In the genomic region with DNA sequence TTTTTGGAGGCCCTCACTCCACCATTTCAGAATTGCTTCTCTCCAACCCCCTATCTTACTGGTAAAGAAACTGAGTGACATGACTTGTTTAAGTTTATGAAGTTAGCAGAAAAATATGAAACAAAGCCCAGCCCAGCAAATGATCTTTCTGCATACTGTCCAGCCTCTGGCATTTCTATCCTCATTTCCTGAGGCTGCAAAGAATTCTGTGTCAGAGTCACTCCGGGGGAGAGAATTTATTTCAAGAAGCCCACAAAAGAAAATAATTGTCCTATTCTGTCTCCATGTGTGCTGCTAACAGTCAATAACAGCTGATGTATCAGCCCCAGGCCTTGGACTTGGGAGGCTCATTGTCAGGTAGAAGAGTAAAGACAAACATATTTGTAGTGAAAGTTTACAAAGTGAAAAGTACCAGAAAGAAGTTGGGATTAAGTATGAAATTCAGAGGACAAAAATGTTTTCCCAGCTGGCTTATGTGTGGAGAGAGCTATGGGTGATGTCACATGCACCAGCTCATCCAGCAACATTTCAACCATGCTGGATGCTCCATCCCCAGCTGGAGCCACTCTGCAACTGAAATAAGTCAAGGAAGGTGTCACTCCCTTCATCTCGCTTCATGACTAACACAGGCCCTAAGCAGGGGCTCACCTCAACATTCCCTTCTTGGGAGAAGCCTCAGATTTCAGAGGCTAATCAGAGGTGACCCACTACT, we compare ENCODE assay signal across 18 cellular contexts. TPM values are rescaled to one million over a fixed set of nuclear protein-coding genes. Genes with fewer than 3 reads are reported as not detected.
DNase-seq lines count a peak whose midpoint lies in the region; ATAC-seq and TF ChIP-seq lines count a peak whose summit lies in the region.
"Had no signal": no experiment of that assay in that cellular context is flagged by ENCODE, and none has a peak within 500 bp of the region (broad histone marks: within the 10 kb centered on the region; RNA-seq: fewer than 3 reads in every experiment).

No MANE protein-coding gene starts in this region.

- DNase-seq in activated naive CD4-positive, alpha-beta T cell treated with anti-CD3 and anti-CD28 coated beads, Interleukin-2, amount 10 ng/mL, durations not matched to agents 7 days and 5 days = no peak
- no peak for DNase-seq in activated naive CD4-positive, alpha-beta T cell treated with Interleukin-2 at 50 U/mL for 16 hours
- DNase-seq in activated naive CD4-positive, alpha-beta T cell treated with anti-CD3 and anti-CD28 coated beads, Interleukin-2, amount 50 U/mL, for 72 hours (ENCODE audit: low spot score in 2 of 2) = no peak
- peak; percentile 20 for DNase-seq in fibroblast of mammary gland (ENCODE audit: low read depth)
- DNase-seq in epidermal melanocyte (ENCODE audit: insufficient read length, low spot score) = no peak
- no peak for DNase-seq in BE2C
- no peak for DNase-seq in globus pallidus (ENCODE audit: low spot score)
- DNase-seq: activated effector memory CD4-positive, alpha-beta T cell treated with anti-CD3 and anti-CD28 coated beads, Interleukin-2, amount 50 U/mL, for 16 hours; hypothalamus; kidney glomerular epithelial cell; midbrain; NCI-H187; nucleus accumbens; Right ventricle myocardium superior; stimulated activated naive CD8-positive, alpha-beta T cell treated with anti-CD3 and anti-CD28 coated beads, Interleukin-15, Interleukin-2, amounts not matched to agents 100 U/mL and 50 U/mL, for 24 hours had no signal

- no peaks in the 10 kb centered on the region for H3K9me3 ChIP-seq in BE2C

- no peaks in the 10 kb centered on the region for H3K27me3 ChIP-seq in BE2C
- H3K27me3 ChIP-seq: breast epithelium, right atrium auricular region had no signal

- H3K27ac Mint-ChIP-seq in activated naive CD4-positive, alpha-beta T cell treated with anti-CD3 and anti-CD28 coated beads, Interleukin-2, amount 10 ng/mL, durations not matched to agents 7 days and 5 days = peak overlapping the region; percentile 13
- H3K27ac Mint-ChIP-seq in activated naive CD4-positive, alpha-beta T cell treated with anti-CD3 and anti-CD28 coated beads, Interleukin-2, amount 50 U/mL, for 72 hours = peak overlapping the region; percentile 2 to 72

- H3K36me3 Mint-ChIP-seq in activated naive CD4-positive, alpha-beta T cell treated with anti-CD3 and anti-CD28 coated beads, Interleukin-2, amount 10 ng/mL, durations not matched to agents 7 days and 5 days = peaks cover 84% of the 10 kb centered on the region
- H3K36me3 Mint-ChIP-seq in activated naive CD4-positive, alpha-beta T cell treated with anti-CD3 and anti-CD28 coated beads, Interleukin-2, amount 50 U/mL, for 72 hours = peaks cover 24 to 55% of the 10 kb centered on the region in 2 donors

- CTCF ChIA-PET in activated naive CD4-positive, alpha-beta T cell treated with anti-CD3 and anti-CD28 coated beads, Interleukin-2, amount 10 ng/mL, durations not matched to agents 7 days and 5 days (lab: Charles Lee) = interaction anchor here (0.6 to 1.8 kb wide), 6 partner anchors 11 to 87 kb away, joined by 3 to 6 read pairs (median 4); no protein-coding TSS in a partner anchor

- H3K4me3 ChIP-seq in fibroblast of mammary gland (ENCODE audit: control insufficient read depth, low read depth, low read length) = no peak overlapping the region
- no peak overlapping the region for H3K4me3 ChIP-seq in BE2C (ENCODE audit: low read depth, low read length)
- H3K4me3 ChIP-seq: breast epithelium, right atrium auricular region had no signal

- no peak for ATAC-seq in activated naive CD4-positive, alpha-beta T cell treated with anti-CD3 and anti-CD28 coated beads, Interleukin-2, amount 50 U/mL, for 72 hours
- no peak for ATAC-seq in GM19455 (IDR thresholded peaks at IDR 0.05; ENCODE audit: unreplicated experiment)
- ATAC-seq: stimulated activated naive CD8-positive, alpha-beta T cell treated with anti-CD3 and anti-CD28 coated beads, Interleukin-15, Interleukin-2, amounts not matched to agents 100 U/mL and 50 U/mL, for 24 hours had no signal

- no peaks in the 10 kb centered on the region for H3K4me1 ChIP-seq in BE2C
- H3K4me1 ChIP-seq: breast epithelium, right atrium auricular region had no signal

- H3K27me3 Mint-ChIP-seq in activated naive CD4-positive, alpha-beta T cell treated with anti-CD3 and anti-CD28 coated beads, Interleukin-2, amount 10 ng/mL, durations not matched to agents 7 days and 5 days = no peaks in the 10 kb centered on the region

- H3K4me1 Mint-ChIP-seq in activated naive CD4-positive, alpha-beta T cell treated with anti-CD3 and anti-CD28 coated beads, Interleukin-2, amount 10 ng/mL, durations not matched to agents 7 days and 5 days = peaks cover 73% of the 10 kb centered on the region

- no peak for TF ChIP-seq CTCF in fibroblast of mammary gland (conservative IDR thresholded peaks at IDR 0.05; ENCODE audit: control insufficient read depth, insufficient read depth, low read depth, low read length)
- TF ChIP-seq CTCF in BE2C (IDR thresholded peaks at IDR 0.05; ENCODE audit: low read depth, low read length) = no peak

- H3K9me3 Mint-ChIP-seq in activated naive CD4-positive, alpha-beta T cell treated with anti-CD3 and anti-CD28 coated beads, Interleukin-2, amount 10 ng/mL, durations not matched to agents 7 days and 5 days = peaks cover 15% of the 10 kb centered on the region
- H3K9me3 Mint-ChIP-seq in activated naive CD4-positive, alpha-beta T cell treated with anti-CD3 and anti-CD28 coated beads, Interleukin-2, amount 50 U/mL, for 72 hours = peaks cover 0 to 17% of the 10 kb centered on the region in 2 donors

- no peaks in the 10 kb centered on the region for H3K36me3 ChIP-seq in BE2C
- H3K36me3 ChIP-seq: breast epithelium, right atrium auricular region had no signal

- no peak overlapping the region for H3K4me3 Mint-ChIP-seq in activated naive CD4-positive, alpha-beta T cell treated with anti-CD3 and anti-CD28 coated beads, Interleukin-2, amount 10 ng/mL, durations not matched to agents 7 days and 5 days

RNA-seq across cellular contexts. Expression of a gene that starts 42.3 kb away (rescaled TPM):
- 10 to 100 TPM; 53.6 to 59.9 TPM for total RNA-seq in activated naive CD4-positive, alpha-beta T cell treated with anti-CD3 and anti-CD28 coated beads, Interleukin-2, amount 50 U/mL, for 72 hours
- not detected for polyA plus RNA-seq in BE2C (2012; ENCODE audit: insufficient read depth, insufficient read length, low read depth)
